In genomic region chr9:133822439-133823065, GRCh38 we compare ENCODE assay signal across 11 cellular contexts.
A peak's percentile ranks its signal among the peaks of the same experiment; 100 is the strongest.
DNase-seq lines count a peak whose midpoint lies in the region; ATAC-seq and TF ChIP-seq lines count a peak whose summit lies in the region.
"Had no signal": no experiment of that assay in that cellular context is flagged by ENCODE, and none has a peak within 500 bp of the region (broad histone marks: within the 10 kb centered on the region; RNA-seq: fewer than 3 reads in every experiment).

No MANE protein-coding gene starts in this region.

- H3K4me3 ChIP-seq in GM12864 (ENCODE audit: low read depth, low read length) (peak overlapping the region; percentile 4; the same call in 1 of the 2 replicates), OCI-LY3 (ENCODE audit: low read length) (peak overlapping the region; percentile 67), mucosa of descending colon (no peak overlapping the region)
- H3K4me3 ChIP-seq: lung, prostate gland had no signal

- H4K20me1 ChIP-seq in OCI-LY3 (ENCODE audit: insufficient read depth, low read length), result peaks cover 4% of the 10 kb centered on the region; the same call in 1 of the 2 replicates

- DNase-seq in GM12864 (ENCODE audit: low read depth) (peak; percentile 51), mucosa of descending colon (no peak), ACHN (no peak), NCI-H510A (lab: John Stamatoyannopoulos, UW) (no peak)
- no peak for DNase-seq in activated CD4-positive, alpha-beta T cell treated with anti-CD3 and anti-CD28 coated beads, Interleukin-2, amount 50 U/mL, for 48 hours
- DNase-seq: stimulated activated CD4-positive, alpha-beta T cell treated with anti-CD3 and anti-CD28 coated beads, Interleukin-2, amount 100 ng/mL, for 48 hours had no signal

- peaks cover 14% of the 10 kb centered on the region; the same call in 1 of the 2 replicates for H3K79me2 ChIP-seq in OCI-LY3 (ENCODE audit: low read length)

- peak overlapping the region; percentile 58 for H3K9ac ChIP-seq in OCI-LY3 (ENCODE audit: low read length)

- peak overlapping the region; percentile 93 for H3K4me2 ChIP-seq in OCI-LY3 (ENCODE audit: low read length)

- H3K4me1 ChIP-seq in OCI-LY3 (ENCODE audit: low read length) (peaks cover 48% of the 10 kb centered on the region), mucosa of descending colon (ENCODE audit: low read depth) (no peaks in the 10 kb centered on the region)
- H3K4me1 ChIP-seq: prostate gland had no signal

- no peaks in the 10 kb centered on the region for H3K27me3 ChIP-seq in OCI-LY3 (ENCODE audit: low read depth, low read length)

- peaks cover 10% of the 10 kb centered on the region for H3K36me3 ChIP-seq in OCI-LY3 (replicated peaks; ENCODE audit: low read depth, low read length)
- no peaks in the 10 kb centered on the region for H3K36me3 ChIP-seq in mucosa of descending colon (ENCODE audit: low read depth)
- H3K36me3 ChIP-seq: prostate gland had no signal

- in situ Hi-C loops in ACHN (cut with HindIII; ENCODE audit: low pct_ligation_motif_present, low pct_unique_long_range_greater_than_20kb, low sequenced_read_pairs), result no loop called here

- TF ChIP-seq CTCF in GM12864 (IDR thresholded peaks at IDR 0.05; ENCODE audit: low read depth, low read length, missing control alignments) (no peak), OCI-LY3 (IDR thresholded peaks at IDR 0.05; ENCODE audit: low read depth, low read length) (no peak), mucosa of descending colon (IDR thresholded peaks at IDR 0.05) (no peak)

- H3K9me3 ChIP-seq in OCI-LY3 (ENCODE audit: insufficient read depth, low read length), result no peaks in the 10 kb centered on the region
- H3K9me3 ChIP-seq in mucosa of descending colon, result no peaks in the 10 kb centered on the region
- H3K9me3 ChIP-seq: prostate gland had no signal

- H2AFZ ChIP-seq in OCI-LY3 (ENCODE audit: low read depth, low read length), result no peak overlapping the region

- peak overlapping the region; percentile 65 for H3K27ac ChIP-seq in OCI-LY3 (ENCODE audit: low read length)
- H3K27ac ChIP-seq: prostate gland had no signal

- peak; percentile 43 for ATAC-seq in GM21528 (IDR thresholded peaks at IDR 0.05; ENCODE audit: low FRiP score, unreplicated experiment)
- peak; percentile 32 for ATAC-seq in mucosa of descending colon
- ATAC-seq in GM21825 (IDR thresholded peaks at IDR 0.05; ENCODE audit: unreplicated experiment), result no peak

- intact Hi-C loops in mucosa of descending colon (cut with DNase I, micrococcal nuclease), result no loop called here
